ENCODE assay signal across 20 cellular contexts in the genomic region with DNA sequence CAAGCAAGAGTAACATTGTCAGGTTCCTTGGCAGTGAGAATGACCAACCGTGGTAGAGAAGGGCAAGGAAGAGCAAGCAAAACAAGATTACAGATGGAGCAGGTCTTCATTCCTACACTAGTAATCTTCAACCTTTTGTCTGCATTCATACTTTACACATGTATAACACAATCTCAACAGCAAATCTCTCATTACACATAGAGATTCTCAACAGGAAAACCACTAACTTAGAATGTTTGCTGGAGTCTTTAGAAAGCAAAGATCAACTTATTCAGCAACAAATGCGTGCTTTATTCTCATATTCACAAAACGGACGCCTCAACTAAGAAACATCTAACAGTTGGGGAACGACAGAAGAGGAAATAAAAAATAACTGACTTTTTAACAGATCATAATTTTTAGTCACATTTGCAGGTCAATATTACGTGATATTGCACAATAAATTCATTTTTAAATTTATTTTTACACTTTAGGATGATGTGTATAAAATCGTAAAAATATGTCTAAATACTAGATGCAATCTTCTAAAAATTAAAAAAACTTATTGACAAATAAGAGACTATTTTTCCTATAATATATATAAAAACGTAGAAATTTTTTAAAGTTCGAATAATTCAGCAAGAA.
DNase-seq lines count a peak whose midpoint lies in the region; ATAC-seq, FAIRE-seq and TF ChIP-seq lines count a peak whose summit lies in the region.
"Had no signal": no experiment of that assay in that cellular context is flagged by ENCODE, and none has a peak within 500 bp of the region (broad histone marks: within the 10 kb centered on the region; RNA-seq: fewer than 3 reads in every experiment).

No MANE protein-coding gene starts in this region.

- H4K20me1 ChIP-seq in GM23338 (replicated peaks; ENCODE audit: insufficient read depth), result no peaks in the 10 kb centered on the region

- TF ChIP-seq CTCF in GM23338 (conservative IDR thresholded peaks at IDR 0.05; ENCODE audit: low read depth in 2 of 2), result no peak
- no peak for TF ChIP-seq CTCF in activated B cell treated with CpG ODN at 0.5 μM for 24 hours (IDR thresholded peaks at IDR 0.05)
- no peak for TF ChIP-seq CTCF in kidney (IDR thresholded peaks at IDR 0.05; ENCODE audit: borderline replicate concordance, extremely low read depth, insufficient read depth)

- H3K36me3 Mint-ChIP-seq in activated CD4-positive, alpha-beta T cell treated with anti-CD3 and anti-CD28 coated beads for 36 hours (ENCODE audit: low read depth), result peaks cover 18% of the 10 kb centered on the region
- H3K36me3 Mint-ChIP-seq in GM23338 (ENCODE audit: low read depth) (peaks cover 7% of the 10 kb centered on the region; the same call in 2 of the 3 replicates), activated B cell treated with CpG ODN at 0.5 μM for 24 hours (ENCODE audit: low read depth) (peaks cover 56% of the 10 kb centered on the region)

- no peak overlapping the region for H3K4me3 ChIP-seq in GM23338
- no peak overlapping the region for H3K4me3 ChIP-seq in kidney (ENCODE audit: low read length in 2 of 2)
- H3K4me3 ChIP-seq: gastrocnemius medialis, tibial artery had no signal

- H3K4me1 Mint-ChIP-seq in activated CD4-positive, alpha-beta T cell treated with anti-CD3 and anti-CD28 coated beads for 36 hours, result peaks cover 46% of the 10 kb centered on the region
- no peaks in the 10 kb centered on the region; the same call in 2 of the 3 replicates for H3K4me1 Mint-ChIP-seq in GM23338
- H3K4me1 Mint-ChIP-seq in activated B cell treated with CpG ODN at 0.5 μM for 24 hours, result peaks cover 22% of the 10 kb centered on the region

- no peak for ATAC-seq in activated CD4-positive, alpha-beta T cell treated with anti-CD3 and anti-CD28 coated beads for 36 hours
- ATAC-seq in GM23338, result no peak
- ATAC-seq in activated B cell treated with CpG ODN at 0.5 μM for 24 hours (ENCODE audit: low read depth), result no peak
- no peak for ATAC-seq in HG03521 (IDR thresholded peaks at IDR 0.05; ENCODE audit: unreplicated experiment)
- no peak for ATAC-seq in GM19023 (IDR thresholded peaks at IDR 0.05; ENCODE audit: unreplicated experiment)
- ATAC-seq: gastrocnemius medialis, SK-N-SH treated with all-trans-retinoic acid at 6 μM for 48 hours had no signal

- H3K27ac ChIP-seq in GM23338 (ENCODE audit: low read depth) (0 out of 2 replicates have a peak overlapping the region, but pooled peaks have one; percentile 1), kidney (ENCODE audit: low read depth in 2 of 2, low read length in 2 of 2) (no peak overlapping the region)
- H3K27ac ChIP-seq: 22Rv1, epithelial cell of prostate, gastrocnemius medialis, neutrophil, tibial artery had no signal

- peaks cover 4% of the 10 kb centered on the region; the same call in 1 of the 2 replicates for H3K79me2 ChIP-seq in GM23338 (replicated peaks; ENCODE audit: insufficient read depth)

- intact Hi-C loops in activated CD4-positive, alpha-beta T cell treated with anti-CD3 and anti-CD28 coated beads for 36 hours (cut with DNase I, micrococcal nuclease), result no loop called here
- intact Hi-C loops in activated B cell treated with CpG ODN at 0.5 μM for 24 hours (cut with micrococcal nuclease), result no loop called here
- intact Hi-C loops in kidney (cut with DNase I), result no loop called here

- H3K4me1 ChIP-seq in GM23338 (ENCODE audit: insufficient read depth) (peaks cover 7% of the 10 kb centered on the region; the same call in 1 of the 2 replicates), kidney (ENCODE audit: control insufficient read depth in 1 of 2, insufficient read depth in 1 of 2, low read depth in 1 of 2, low read length in 2 of 2) (peaks cover 0 to 3% of the 10 kb centered on the region in 2 donors)
- H3K4me1 ChIP-seq: gastrocnemius medialis, tibial artery had no signal

- no peaks in the 10 kb centered on the region for H3K27me3 Mint-ChIP-seq in activated CD4-positive, alpha-beta T cell treated with anti-CD3 and anti-CD28 coated beads for 36 hours
- H3K27me3 Mint-ChIP-seq in GM23338 (ENCODE audit: insufficient read depth, low read depth, poor library complexity), result no peaks in the 10 kb centered on the region
- no peaks in the 10 kb centered on the region for H3K27me3 Mint-ChIP-seq in activated B cell treated with CpG ODN at 0.5 μM for 24 hours
- H3K27me3 Mint-ChIP-seq: dendritic cell treated with granulocyte-macrophage colony-stimulating factor and Interleukin-4, amounts not matched to agents 40 ng/mL and 50 ng/mL, for 4 days had no signal

- CTCF ChIA-PET in activated CD4-positive, alpha-beta T cell treated with anti-CD3 and anti-CD28 coated beads for 36 hours (lab: Charles Lee), result interaction anchor here (0.6 to 3.6 kb wide), 2 partner anchors 8 to 22 kb away, joined by 3 to 15 read pairs; no protein-coding TSS in a partner anchor
- CTCF ChIA-PET in activated B cell treated with CpG ODN at 0.5 μM for 24 hours (lab: Charles Lee), result interaction anchor here (1.0 kb wide), 1 partner anchor 8 kb away, joined by 3 read pairs; no protein-coding TSS in a partner anchor

- H3K27me3 ChIP-seq in GM23338 (ENCODE audit: insufficient read depth), result no peaks in the 10 kb centered on the region
- H3K27me3 ChIP-seq: gastrocnemius medialis, neutrophil, tibial artery had no signal

- no peak overlapping the region for H3K4me3 Mint-ChIP-seq in activated CD4-positive, alpha-beta T cell treated with anti-CD3 and anti-CD28 coated beads for 36 hours
- H3K4me3 Mint-ChIP-seq in GM23338 (no peak overlapping the region), activated B cell treated with CpG ODN at 0.5 μM for 24 hours (no peak overlapping the region)
- H3K4me3 Mint-ChIP-seq: dendritic cell treated with granulocyte-macrophage colony-stimulating factor and Interleukin-4, amounts not matched to agents 40 ng/mL and 50 ng/mL, for 4 days; mesothelial cell of epicardium had no signal

- no peaks in the 10 kb centered on the region for H3K9me3 Mint-ChIP-seq in activated CD4-positive, alpha-beta T cell treated with anti-CD3 and anti-CD28 coated beads for 36 hours (ENCODE audit: low read depth)
- H3K9me3 Mint-ChIP-seq in GM23338, result no peaks in the 10 kb centered on the region
- H3K9me3 Mint-ChIP-seq in activated B cell treated with CpG ODN at 0.5 μM for 24 hours, result no peaks in the 10 kb centered on the region
- H3K9me3 Mint-ChIP-seq: dendritic cell treated with granulocyte-macrophage colony-stimulating factor and Interleukin-4, amounts not matched to agents 40 ng/mL and 50 ng/mL, for 4 days; mesothelial cell of epicardium had no signal

- no peak overlapping the region for H3K9ac ChIP-seq in kidney (ENCODE audit: low read length in 2 of 2)

- FAIRE-seq in kidney (lab: Jason Lieb, UNC) (peak; percentile 88), GM19239 (lab: Jason Lieb, UNC) (no peak)
- FAIRE-seq: HTR-8/SVneo had no signal

- DNase-seq in activated CD4-positive, alpha-beta T cell treated with anti-CD3 and anti-CD28 coated beads for 36 hours, result no peak
- no peak for DNase-seq in activated CD4-positive, alpha-beta T cell treated with anti-CD3 and anti-CD28 coated beads for 4 hours
- DNase-seq in GM23338 (ENCODE audit: low spot score) (no peak), activated B cell treated with CpG ODN at 0.5 μM for 24 hours (no peak), kidney (no peak), GM19239 (ENCODE audit: insufficient read length, low spot score) (no peak)
- DNase-seq: DMS 273 treated with DMSO at 0.1 percent for 48 hours, gastrocnemius medialis, retina, RPMI8226, tibial artery had no signal

- H3K9me3 ChIP-seq in kidney (ENCODE audit: control insufficient read depth in 1 of 2, low read length in 2 of 2), result no peaks in the 10 kb centered on the region
- H3K9me3 ChIP-seq: gastrocnemius medialis, neutrophil, tibial artery had no signal

- H3K36me3 ChIP-seq in GM23338 (ENCODE audit: insufficient read depth) (no peaks in the 10 kb centered on the region), kidney (ENCODE audit: control insufficient read depth in 1 of 2, insufficient read depth in 2 of 2, low read length in 2 of 2) (peaks cover 7 to 12% of the 10 kb centered on the region in 2 donors)

- POLR2A ChIA-PET in activated CD4-positive, alpha-beta T cell treated with anti-CD3 and anti-CD28 coated beads for 36 hours (lab: Charles Lee), result no interaction called here
- POLR2A ChIA-PET in activated B cell treated with CpG ODN at 0.5 μM for 24 hours (lab: Charles Lee), result no interaction called here

- no peak overlapping the region for H2AFZ ChIP-seq in GM23338

- no peaks in the 10 kb centered on the region; the same call in 1 of the 2 replicates for H3F3A ChIP-seq in GM23338 (replicated peaks; ENCODE audit: low read depth)

- H3K27ac Mint-ChIP-seq in activated CD4-positive, alpha-beta T cell treated with anti-CD3 and anti-CD28 coated beads for 36 hours, result peak overlapping the region; percentile 68
- H3K27ac Mint-ChIP-seq in GM23338, result peak overlapping the region; percentile 9; the same call in 1 of the 2 replicates
- peak overlapping the region; percentile 43 for H3K27ac Mint-ChIP-seq in activated B cell treated with CpG ODN at 0.5 μM for 24 hours
- H3K27ac Mint-ChIP-seq: dendritic cell treated with granulocyte-macrophage colony-stimulating factor and Interleukin-4, amounts not matched to agents 40 ng/mL and 50 ng/mL, for 4 days; mesothelial cell of epicardium had no signal

- H3K9me2 ChIP-seq in GM23338 (ENCODE audit: insufficient read depth), result no peaks in the 10 kb centered on the region

- no peak overlapping the region for H3K4me2 ChIP-seq in GM23338

TF ChIP-seq in GM23338, 12 proteins besides CTCF, POLR2A, EP300 and RAD21 (continues in another document):
- TF ChIP-seq EZH2 (IDR thresholded peaks at IDR 0.05; ENCODE audit: low read depth, unreplicated experiment) (no peak), STAT1 (IDR thresholded peaks at IDR 0.05; ENCODE audit: unreplicated experiment) (no peak), NANOG (IDR thresholded peaks at IDR 0.05; ENCODE audit: borderline replicate concordance) (no peak), EZH2phosphoT487 (IDR thresholded peaks at IDR 0.05; ENCODE audit: unreplicated experiment) (no peak), POLR2AphosphoS5 (IDR thresholded peaks at IDR 0.05; ENCODE audit: low read depth) (no peak)

Comparison
In these comparisons a context has a peak if more than half of its experiments do, and no peak if none do; other contexts are left out.
1. H3K27ac Mint-ChIP-seq: peak in every context shown above with its lines; median percentile 68 in activated CD4-positive, alpha-beta T cell treated with anti-CD3 and anti-CD28 coated beads for 36 hours; 43 in activated B cell treated with CpG ODN at 0.5 μM for 24 hours; 9 in GM23338.